8 cellular contexts compared by ENCODE assay signal in the genomic region with DNA sequence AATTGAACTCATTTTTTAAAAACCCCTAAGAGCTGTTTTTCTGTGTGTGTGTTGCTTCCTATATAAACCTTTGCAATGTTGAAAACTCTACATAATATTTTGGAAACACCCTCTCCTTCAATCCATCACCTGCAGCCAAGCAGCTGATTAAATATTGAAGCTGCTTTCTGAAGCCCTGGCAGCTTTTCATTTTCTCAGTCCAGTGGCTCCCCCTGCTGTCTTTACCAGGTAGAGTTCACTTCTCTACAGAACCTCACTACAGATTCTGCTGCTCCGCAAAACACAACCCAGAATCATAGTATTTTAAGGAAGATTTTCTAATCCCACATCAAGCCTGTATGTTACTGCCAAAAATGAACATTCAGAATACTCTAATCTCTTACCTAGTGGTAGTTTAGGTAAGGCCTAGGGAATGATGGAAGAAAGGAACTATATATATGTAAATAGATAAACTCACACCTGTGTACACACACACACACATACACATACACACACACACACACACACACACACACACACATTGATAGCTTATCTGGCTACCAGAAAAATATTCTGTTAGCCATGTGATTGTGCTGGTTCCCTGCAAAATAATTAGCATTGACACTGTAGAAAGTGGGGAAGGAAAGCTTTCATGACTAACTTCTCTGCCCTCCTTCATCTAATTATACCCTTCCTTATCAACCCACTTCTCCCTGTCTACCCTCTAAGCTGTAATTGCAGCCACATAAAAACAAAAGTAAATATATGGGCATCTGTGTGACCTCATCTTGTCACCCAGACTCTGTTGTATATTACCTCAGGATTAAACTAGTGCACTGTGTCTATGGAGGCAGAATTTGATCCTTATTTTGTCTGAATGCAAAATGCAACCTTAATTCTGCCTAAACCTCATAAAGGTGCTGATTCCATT.
DNase-seq lines count a peak whose midpoint lies in the region; ATAC-seq and TF ChIP-seq lines count a peak whose summit lies in the region.

No MANE protein-coding gene starts in this region.

- intact Hi-C loops in right lobe of liver (cut with DNase I) (no loop called here), uterus (cut with DNase I; ENCODE audit: low total_unique reads) (no loop called here)

- peak; percentile 14 for TF ChIP-seq CTCF in HL-60 (IDR thresholded peaks at IDR 0.05; ENCODE audit: insufficient read depth, low read length)
- TF ChIP-seq CTCF in right lobe of liver (IDR thresholded peaks at IDR 0.05) = peak; percentile 56 to 72 (median 70)
- peak; percentile 41 to 45 (median 42) for TF ChIP-seq CTCF in uterus (IDR thresholded peaks at IDR 0.05)

- H3K27me3 ChIP-seq in HL-60 (ENCODE audit: insufficient read depth, poor library complexity, severe bottlenecking) = no peaks in the 10 kb centered on the region
- no peaks in the 10 kb centered on the region for H3K27me3 ChIP-seq in right lobe of liver
- H3K27me3 ChIP-seq in uterus = no peaks in the 10 kb centered on the region

- 33% methylated on average over 1 of the region's 1 CpG for WGBS in right lobe of liver (ENCODE audit: insufficient coverage, low coverage, low lambda C conversion rate, missing lambda C conversion rate)

- H3K9me3 ChIP-seq in right lobe of liver (no peaks in the 10 kb centered on the region), uterus (no peaks in the 10 kb centered on the region)

- peak; percentile 31 to 35 for DNase-seq in activated T-cell treated with anti-CD3 and anti-CD28 coated beads, Interleukin-2, amount 50 U/mL, for 72 hours
- no peak for DNase-seq in activated T-cell treated with anti-CD3 and anti-CD28 coated beads, Interleukin-2, amount 50 U/mL, for 24 hours
- DNase-seq in HL-60 (ENCODE audit: low read depth in 1 of 2, low spot score in 1 of 2) (peak in 1 of 2 experiments; percentile 39), NCI-H82 treated with DMSO at 0.1 percent for 48 hours (lab: John Stamatoyannopoulos, UW; ENCODE audit: unreplicated experiment) (peak; percentile 25), caudate nucleus (lab: John Stamatoyannopoulos, UW) (peak in 37 of 61 donors; percentile 1 to 81 (median 23)), right lobe of liver (peak in 1 of 3 donors; percentile 60), uterus (peak; percentile 28 to 31)

- no peak overlapping the region for H3K4me3 Mint-ChIP-seq in activated T-cell treated with anti-CD3 and anti-CD28 coated beads, Interleukin-2, amount 50 U/mL, for 72 hours
- H3K4me3 Mint-ChIP-seq in activated T-cell treated with anti-CD3 and anti-CD28 coated beads, Interleukin-2, amount 50 U/mL, for 24 hours = no peak overlapping the region

- no peaks in the 10 kb centered on the region for H3K27me3 Mint-ChIP-seq in activated T-cell treated with anti-CD3 and anti-CD28 coated beads, Interleukin-2, amount 50 U/mL, for 72 hours (ENCODE audit: low read depth)
- no peaks in the 10 kb centered on the region for H3K27me3 Mint-ChIP-seq in activated T-cell treated with anti-CD3 and anti-CD28 coated beads, Interleukin-2, amount 50 U/mL, for 24 hours

- H3K9me3 Mint-ChIP-seq in activated T-cell treated with anti-CD3 and anti-CD28 coated beads, Interleukin-2, amount 50 U/mL, for 72 hours = no peaks in the 10 kb centered on the region
- H3K9me3 Mint-ChIP-seq in activated T-cell treated with anti-CD3 and anti-CD28 coated beads, Interleukin-2, amount 50 U/mL, for 24 hours = no peaks in the 10 kb centered on the region

- no peak overlapping the region for H3K4me3 ChIP-seq in HL-60 (replicated peaks; ENCODE audit: insufficient read depth, low read length)
- H3K4me3 ChIP-seq in right lobe of liver = no peak overlapping the region
- H3K4me3 ChIP-seq in uterus = no peak overlapping the region

- TF ChIP-seq POLR2A in right lobe of liver (IDR thresholded peaks at IDR 0.05) (no peak), uterus (IDR thresholded peaks at IDR 0.05) (no peak)

- ATAC-seq in activated T-cell treated with anti-CD3 and anti-CD28 coated beads, Interleukin-2, amount 50 U/mL, for 72 hours (replicated peaks in 1 of 2) = no peak
- peak; percentile 87 to 92 (median 90) for ATAC-seq in right lobe of liver
- no peak for ATAC-seq in HG03469 (IDR thresholded peaks at IDR 0.05; ENCODE audit: unreplicated experiment)

- H3K4me1 Mint-ChIP-seq in activated T-cell treated with anti-CD3 and anti-CD28 coated beads, Interleukin-2, amount 50 U/mL, for 72 hours (ENCODE audit: low read depth) = no peaks in the 10 kb centered on the region
- H3K4me1 Mint-ChIP-seq in activated T-cell treated with anti-CD3 and anti-CD28 coated beads, Interleukin-2, amount 50 U/mL, for 24 hours (ENCODE audit: low read depth) = no peaks in the 10 kb centered on the region

- H3K27ac ChIP-seq in HL-60 (replicated peaks) (no peak overlapping the region), caudate nucleus (ENCODE audit: low read depth, low read length) (no peak overlapping the region), right lobe of liver (no peak overlapping the region), uterus (no peak overlapping the region)

- no peak overlapping the region for H3K27ac Mint-ChIP-seq in activated T-cell treated with anti-CD3 and anti-CD28 coated beads, Interleukin-2, amount 50 U/mL, for 72 hours
- no peak overlapping the region for H3K27ac Mint-ChIP-seq in activated T-cell treated with anti-CD3 and anti-CD28 coated beads, Interleukin-2, amount 50 U/mL, for 24 hours

- H3K36me3 Mint-ChIP-seq in activated T-cell treated with anti-CD3 and anti-CD28 coated beads, Interleukin-2, amount 50 U/mL, for 72 hours (ENCODE audit: insufficient read depth in 2 of 2) = no peaks in the 10 kb centered on the region
- no peaks in the 10 kb centered on the region for H3K36me3 Mint-ChIP-seq in activated T-cell treated with anti-CD3 and anti-CD28 coated beads, Interleukin-2, amount 50 U/mL, for 24 hours (ENCODE audit: low read depth)

- H3K36me3 ChIP-seq in right lobe of liver = peaks cover 0 to 4% (median 0%) of the 10 kb centered on the region in 4 donors
- no peaks in the 10 kb centered on the region for H3K36me3 ChIP-seq in uterus

- no peaks in the 10 kb centered on the region for H3K4me1 ChIP-seq in right lobe of liver
- no peaks in the 10 kb centered on the region for H3K4me1 ChIP-seq in uterus

Comparison
In these comparisons a context has a peak if more than half of its experiments do, and no peak if none do; other contexts are left out.
1. ATAC-seq: peak in right lobe of liver (4 of 4); none in activated T-cell treated with anti-CD3 and anti-CD28 coated beads, Interleukin-2, amount 50 U/mL, for 72 hours (0 of 2) and HG03469 (single experiment).
2. CTCF ChIP-seq: peak in every context shown above with its lines; median percentile 70 in right lobe of liver; 42 in uterus; 14 in HL-60.